8 cellular contexts compared by ENCODE assay signal in genomic region chr1:247332215-247332900, GRCh38. TPM values are rescaled to one million over a fixed set of nuclear protein-coding genes. Genes with fewer than 3 reads are reported as not detected.
DNase-seq lines count a peak whose midpoint lies in the region; ATAC-seq and TF ChIP-seq lines count a peak whose summit lies in the region.

No MANE protein-coding gene starts in this region.

- H3K4me3 ChIP-seq in hepatocyte (peak overlapping the region; percentile 90), gastrocnemius medialis (peak overlapping the region; percentile 92 to 95 (median 94))

- ATAC-seq in GM19438 (IDR thresholded peaks at IDR 0.05; ENCODE audit: low read depth, unreplicated experiment) (peak; percentile 47), HG03460 (IDR thresholded peaks at IDR 0.05; ENCODE audit: unreplicated experiment) (peak; percentile 38), gastrocnemius medialis (peak; percentile 58)

- in situ Hi-C loops in Caki2 (cut with HindIII; ENCODE audit: low pct_unique_long_range_greater_than_20kb, low sequenced_read_pairs): no loop called here
- in situ Hi-C loops in gastrocnemius medialis (cut with MboI; ENCODE audit: low sequenced_read_pairs in 4 of 4): no loop called here

- peaks cover 10% of the 10 kb centered on the region for H4K20me1 ChIP-seq in hepatocyte (ENCODE audit: insufficient read depth, poor library complexity, severe bottlenecking)

- TF ChIP-seq CTCF in hepatocyte (IDR thresholded peaks at IDR 0.05; ENCODE audit: poor library complexity): no peak
- no peak for TF ChIP-seq CTCF in gastrocnemius medialis (IDR thresholded peaks at IDR 0.05 in 4 of 5, conservative IDR thresholded peaks at IDR 0.05 in 1 of 5)

- H3K27ac ChIP-seq in hepatocyte (peak overlapping the region; percentile 99), gastrocnemius medialis (peak overlapping the region; percentile 86 to 95 (median 90))

- H3K36me3 ChIP-seq in hepatocyte (replicated peaks; ENCODE audit: insufficient read depth, low read depth) (no peaks in the 10 kb centered on the region), gastrocnemius medialis (peaks cover 0 to 24% of the 10 kb centered on the region in 2 donors)

- intact Hi-C loops in gastrocnemius medialis (cut with DNase I; ENCODE audit: low total_unique reads): loop anchor here (5.0 kb wide), 3 partner anchors 120 to 400 kb away; partner anchors contain the start of genes AHCTF1 and ZNF669

- no peaks in the 10 kb centered on the region for H3K9me3 ChIP-seq in hepatocyte (ENCODE audit: low read depth)
- H3K9me3 ChIP-seq in gastrocnemius medialis: no peaks in the 10 kb centered on the region

- peak overlapping the region; percentile 80 for H2AFZ ChIP-seq in hepatocyte

- H3K27me3 ChIP-seq in hepatocyte (no peaks in the 10 kb centered on the region), gastrocnemius medialis (no peaks in the 10 kb centered on the region)

- peak; percentile 27 for DNase-seq in Caki2 (ENCODE audit: low read depth)
- DNase-seq in SW480 (ENCODE audit: low spot score): peak; percentile 36
- peak; percentile 20 for DNase-seq in amniotic stem cell (lab: John Stamatoyannopoulos, UW)
- DNase-seq in hepatocyte (ENCODE audit: low spot score): peak; percentile 67
- DNase-seq in gastrocnemius medialis: peak; percentile 9 to 36
- no peak for DNase-seq in NCI-H1694 treated with DMSO at 0.1 percent for 48 hours (lab: John Stamatoyannopoulos, UW)

- under 1% methylated on average over 41 of the region's 53 CpGs for WGBS in hepatocyte (ENCODE audit: low lambda C conversion rate, missing lambda C conversion rate)

- peaks cover 51% of the 10 kb centered on the region for H3K79me2 ChIP-seq in hepatocyte

- H3K9me2 ChIP-seq in hepatocyte (replicated peaks; ENCODE audit: insufficient read depth): no peaks in the 10 kb centered on the region

- H3K4me1 ChIP-seq in hepatocyte (ENCODE audit: insufficient read depth): peaks cover 17% of the 10 kb centered on the region
- H3K4me1 ChIP-seq in gastrocnemius medialis: peaks cover 23 to 26% of the 10 kb centered on the region in 2 donors

- TF ChIP-seq POLR2A in gastrocnemius medialis (IDR thresholded peaks at IDR 0.05): no peak

- peak overlapping the region; percentile 99 for H3K4me2 ChIP-seq in hepatocyte

RNA-seq across cellular contexts. Expression of gene ZNF496, which starts 0.7 kb away (rescaled TPM):
- total RNA-seq in Caki2 (2014; rRNA removed; shearing (Covaris generic); ENCODE audit: low replicate concordance): 30.9 and 47.0 TPM in 2 replicates
- total RNA-seq in hepatocyte (16.5 and 19.4 TPM in 2 replicates), gastrocnemius medialis (10 to 100 TPM; 34.2 to 47.4 (median 39.7) TPM)
- polyA plus RNA-seq in hepatocyte: 10.5 and 13.2 TPM in 2 replicates
